8 cellular contexts compared by ENCODE assay signal in genomic region chr1:198681831-198682756, GRCh38. TPM values are rescaled to one million over a fixed set of nuclear protein-coding genes. Genes with fewer than 3 reads are reported as not detected.
A peak's percentile ranks its signal among the peaks of the same experiment; 100 is the strongest.
DNase-seq lines count a peak whose midpoint lies in the region; ATAC-seq and TF ChIP-seq lines count a peak whose summit lies in the region.

No MANE protein-coding gene starts in this region.

- no peaks in the 10 kb centered on the region for H3K9me3 ChIP-seq in right atrium auricular region

- peak overlapping the region in 1 of 2 donors; percentile 16 for H3K27ac ChIP-seq in right atrium auricular region
- peak overlapping the region in 22 of 59 donors; percentile 5 to 74 (median 27) for H3K27ac ChIP-seq in dorsolateral prefrontal cortex

- no peak overlapping the region for H3K4me3 ChIP-seq in right atrium auricular region
- peak overlapping the region in 30 of 59 donors; percentile 2 to 44 (median 18) for H3K4me3 ChIP-seq in dorsolateral prefrontal cortex

- intact Hi-C loops in Right ventricle myocardium inferior (cut with DNase I) = no loop called here
- intact Hi-C loops in dorsolateral prefrontal cortex (cut with DNase I) = no loop called here

- ATAC-seq in Right ventricle myocardium inferior (peak; percentile 84), HG02973 (IDR thresholded peaks at IDR 0.05; ENCODE audit: unreplicated experiment) (peak; percentile 97)

- no peaks in the 10 kb centered on the region for H3K4me1 ChIP-seq in right atrium auricular region

- no peaks in the 10 kb centered on the region for H3K36me3 ChIP-seq in right atrium auricular region

- TF ChIP-seq CTCF in right atrium auricular region (IDR thresholded peaks at IDR 0.05) (no peak), dorsolateral prefrontal cortex (IDR thresholded peaks at IDR 0.05 in 54 of 56, conservative IDR thresholded peaks at IDR 0.05 in 2 of 56; ENCODE audit: low read depth in 1 of 56, partially characterized antibody in 56 of 56) (no peak)

- no peaks in the 10 kb centered on the region for H3K27me3 ChIP-seq in right atrium auricular region
- no peaks in the 10 kb centered on the region for H3K27me3 ChIP-seq in dorsolateral prefrontal cortex

- DNase-seq in Right ventricle myocardium inferior (ENCODE audit: missing footprints) = peak; percentile 73
- no peak for DNase-seq in right atrium auricular region (ENCODE audit: low spot score)
- peak; percentile 75 for DNase-seq in NCI-H2227 (lab: John Stamatoyannopoulos, UW; ENCODE audit: unreplicated experiment)
- DNase-seq in activated CD4-positive, CD25-positive, alpha-beta regulatory T cell treated with anti-CD3 and anti-CD28 coated beads, Interleukin-2, amount 50 U/mL, for 72 hours = peak; percentile 56
- peak in 4 of 10 donors; percentile 35 to 49 (median 44) for DNase-seq in dorsolateral prefrontal cortex
- DNase-seq in middle frontal gyrus (ENCODE audit: extremely low spot score, low spot score) = peak; percentile 22
- DNase-seq in stimulated activated CD8-positive, alpha-beta memory T cell treated with anti-CD3 and anti-CD28 coated beads, Interleukin-4, amount 100 ng/mL, for 4 hours (ENCODE audit: low read depth in 2 of 2, low spot score in 1 of 2) = peak; percentile 44 to 70

RNA-seq across cellular contexts. Expression of gene PTPRC, which starts 43.3 kb away (rescaled TPM):
- 9.7 TPM for total RNA-seq in Right ventricle myocardium inferior
- total RNA-seq in right atrium auricular region = 10 to 100 TPM in 1 of 2 donors, 1 to 10 TPM in 1; 5.5 to 10.1 TPM
- total RNA-seq in dorsolateral prefrontal cortex = 10 to 100 TPM in 77 of 120 experiments, 1 to 10 TPM in 43; 4.0 to 38.3 (median 11.6) TPM

Comparison
In these comparisons a context has a peak if more than half of its experiments do, and no peak if none do; other contexts are left out.
1. H3K4me3 ChIP-seq: peak in dorsolateral prefrontal cortex (30 of 59); none in right atrium auricular region (0 of 2).